ENCODE assay signal across 9 cellular contexts in the genomic region with DNA sequence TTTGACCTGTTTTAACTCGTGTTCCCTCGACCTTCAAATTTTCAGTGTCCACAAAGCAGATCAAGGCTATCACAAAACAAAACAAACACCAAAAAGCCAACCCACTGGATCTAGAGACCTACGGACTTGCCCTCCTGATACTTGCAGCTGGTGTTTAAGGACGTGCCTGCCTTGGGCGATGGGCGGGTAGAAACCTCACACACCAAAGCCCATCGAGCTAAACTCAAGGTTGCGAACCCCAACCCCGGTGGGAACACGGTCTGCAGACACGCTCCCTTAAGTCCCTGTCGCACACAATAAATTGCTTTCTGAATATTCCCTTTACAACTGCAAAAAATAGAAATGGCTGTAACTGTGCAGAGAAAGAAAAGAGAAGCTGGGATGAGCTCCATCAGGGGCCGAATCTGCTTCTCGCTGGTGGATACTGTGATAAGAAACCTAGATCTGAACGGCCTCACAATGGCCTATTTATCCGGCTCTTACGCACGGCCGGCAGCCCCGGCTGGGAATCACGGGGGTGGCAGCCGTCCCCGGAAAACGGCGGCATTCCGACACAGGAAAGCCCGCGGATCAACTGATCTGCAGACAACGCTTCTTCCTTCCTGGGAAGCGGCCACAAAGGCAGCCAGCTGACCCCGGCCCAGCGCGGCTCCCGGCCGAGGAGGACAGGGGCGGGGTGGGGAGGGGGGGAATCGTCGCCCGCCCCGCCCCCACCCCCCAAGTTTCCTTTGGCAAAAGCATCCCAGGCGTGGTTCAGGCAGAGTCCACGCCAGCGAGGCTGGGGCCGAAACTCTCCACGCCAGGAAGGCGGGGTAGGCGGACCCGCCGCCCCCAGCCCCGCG.
DNase-seq lines count a peak whose midpoint lies in the region; ATAC-seq, FAIRE-seq and TF ChIP-seq lines count a peak whose summit lies in the region.
"Had no signal": no experiment of that assay in that cellular context is flagged by ENCODE, and none has a peak within 500 bp of the region (broad histone marks: within the 10 kb centered on the region; RNA-seq: fewer than 3 reads in every experiment).

No MANE protein-coding gene starts in this region.

- H3K36me3 Mint-ChIP-seq in activated B cell treated with CpG ODN at 0.5 μM for 24 hours (ENCODE audit: low read depth): no peaks in the 10 kb centered on the region

- no peak for TF ChIP-seq POLR2A in GM18505 (IDR thresholded peaks at IDR 0.05; ENCODE audit: borderline replicate concordance, extremely low read depth, insufficient read depth, insufficient read length)

- TF ChIP-seq CTCF in activated B cell treated with CpG ODN at 0.5 μM for 24 hours (IDR thresholded peaks at IDR 0.05): no peak

- CTCF ChIA-PET in activated B cell treated with CpG ODN at 0.5 μM for 24 hours (lab: Charles Lee): interaction anchor here (0.8 to 4.2 kb wide), 11 partner anchors 10 to 357 kb away, joined by 3 to 20 read pairs (median 3); no protein-coding TSS in a partner anchor

- H3K27ac Mint-ChIP-seq in activated B cell treated with CpG ODN at 0.5 μM for 24 hours: peak overlapping the region; percentile 89
- H3K27ac Mint-ChIP-seq in stimulated activated naive CD8-positive, alpha-beta T cell treated with anti-CD3 and anti-CD28 coated beads, Interleukin-15, amount 100 ng/mL, for 72 hours: peak overlapping the region in 1 of 2 donors; percentile 22

- no peaks in the 10 kb centered on the region for H3K9me3 Mint-ChIP-seq in activated B cell treated with CpG ODN at 0.5 μM for 24 hours
- no peaks in the 10 kb centered on the region for H3K9me3 Mint-ChIP-seq in stimulated activated naive CD8-positive, alpha-beta T cell treated with anti-CD3 and anti-CD28 coated beads, Interleukin-15, amount 100 ng/mL, for 72 hours

- DNase-seq in activated B cell treated with CpG ODN at 0.5 μM for 24 hours: no peak
- DNase-seq in lung microvascular endothelial cell (ENCODE audit: low read depth in 2 of 2): peak; percentile 47 to 73
- DNase-seq in stimulated activated naive CD8-positive, alpha-beta T cell treated with anti-CD3 and anti-CD28 coated beads, Interleukin-15, amount 100 ng/mL, for 72 hours: no peak
- no peak for DNase-seq in HK-2 (ENCODE audit: unreplicated experiment)

- FAIRE-seq in endometrium (lab: Jason Lieb, UNC): peak; percentile 61
- FAIRE-seq: TTC549 had no signal

- H3K4me3 Mint-ChIP-seq in activated B cell treated with CpG ODN at 0.5 μM for 24 hours: peak overlapping the region; percentile 79
- peak overlapping the region; percentile 75 to 86 for H3K4me3 Mint-ChIP-seq in stimulated activated naive CD8-positive, alpha-beta T cell treated with anti-CD3 and anti-CD28 coated beads, Interleukin-15, amount 100 ng/mL, for 72 hours

- no peaks in the 10 kb centered on the region for H3K27me3 Mint-ChIP-seq in activated B cell treated with CpG ODN at 0.5 μM for 24 hours
- H3K27me3 Mint-ChIP-seq in stimulated activated naive CD8-positive, alpha-beta T cell treated with anti-CD3 and anti-CD28 coated beads, Interleukin-15, amount 100 ng/mL, for 72 hours: peaks cover 18% of the 10 kb centered on the region

- peak overlapping the region; percentile 42; the same call in 1 of the 2 replicates for H3K4me3 ChIP-seq in GM08714 (ENCODE audit: low read length)

- intact Hi-C loops in activated B cell treated with CpG ODN at 0.5 μM for 24 hours (cut with micrococcal nuclease): loop anchor here (1.0 to 10.0 kb wide), 9 partner anchors 109 to 546 kb away; partner anchors contain the start of gene IL6ST

- ATAC-seq in HG03045 (IDR thresholded peaks at IDR 0.05; ENCODE audit: unreplicated experiment): peak; percentile 40
- ATAC-seq in activated B cell treated with CpG ODN at 0.5 μM for 24 hours (ENCODE audit: low read depth): peak; percentile 20
- peak; percentile 2 for ATAC-seq in stimulated activated naive CD8-positive, alpha-beta T cell treated with anti-CD3 and anti-CD28 coated beads, Interleukin-15, amount 100 ng/mL, for 72 hours
- ATAC-seq in GM18505 (IDR thresholded peaks at IDR 0.05; ENCODE audit: unreplicated experiment): no peak

- peaks cover 45% of the 10 kb centered on the region for H3K4me1 Mint-ChIP-seq in activated B cell treated with CpG ODN at 0.5 μM for 24 hours
- H3K4me1 Mint-ChIP-seq in stimulated activated naive CD8-positive, alpha-beta T cell treated with anti-CD3 and anti-CD28 coated beads, Interleukin-15, amount 100 ng/mL, for 72 hours: peaks cover 31% of the 10 kb centered on the region

- POLR2A ChIA-PET in activated B cell treated with CpG ODN at 0.5 μM for 24 hours (lab: Charles Lee): interaction anchor here (0.7 to 4.6 kb wide), 17 partner anchors 61 to 693 kb away, joined by 3 to 50 read pairs (median 7); partner anchors contain the start of genes GPBP1 and MAP3K1

Comparison
In these comparisons a context has a peak if more than half of its experiments do, and no peak if none do; other contexts are left out.
1. DNase-seq: peak in lung microvascular endothelial cell (2 of 2); none in activated B cell treated with CpG ODN at 0.5 μM for 24 hours (single experiment), stimulated activated naive CD8-positive, alpha-beta T cell treated with anti-CD3 and anti-CD28 coated beads, Interleukin-15, amount 100 ng/mL, for 72 hours (0 of 2) and HK-2 (single experiment).